Comparison of ENCODE assay signal across 16 cellular contexts in the genomic region with DNA sequence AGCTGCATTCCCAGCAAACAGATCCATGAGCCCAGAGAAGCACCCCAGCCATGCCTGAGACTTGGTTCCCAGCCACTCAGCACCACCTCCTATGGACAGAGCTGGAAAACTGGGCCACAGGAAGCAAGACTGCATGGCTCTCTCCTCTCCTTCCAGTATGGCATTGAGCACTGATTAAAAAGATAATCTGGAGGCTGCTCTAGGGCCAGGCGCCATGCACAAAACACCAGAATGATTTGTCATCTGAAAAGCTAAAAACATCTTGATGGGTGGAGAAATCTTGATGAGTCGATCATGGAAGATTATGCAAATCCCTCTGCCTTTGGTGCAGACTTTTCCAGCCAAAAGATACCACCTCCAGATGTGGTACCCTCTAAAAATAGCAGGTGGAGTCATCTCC.
A peak's percentile ranks its signal among the peaks of the same experiment; 100 is the strongest.
DNase-seq lines count a peak whose midpoint lies in the region; ATAC-seq and TF ChIP-seq lines count a peak whose summit lies in the region.
"Had no signal": no experiment of that assay in that cellular context is flagged by ENCODE, and none has a peak within 500 bp of the region (broad histone marks: within the 10 kb centered on the region; RNA-seq: fewer than 3 reads in every experiment).

No MANE protein-coding gene starts in this region.

- DNase-seq in AG09319 (ENCODE audit: extremely low read depth, low read depth): peak; percentile 25
- DNase-seq in HFF-Myc (ENCODE audit: extremely low read depth, low read depth): no peak
- DNase-seq in amniotic epithelial cell (ENCODE audit: low read depth): peak; percentile 56
- peak in 1 of 2 donors; percentile 15 for DNase-seq in foreskin keratinocyte
- no peak for DNase-seq in HT-29 (ENCODE audit: low spot score)
- no peak for DNase-seq in islet precursor cell
- DNase-seq: activated CD8-positive, alpha-beta memory T cell treated with anti-CD3 and anti-CD28 coated beads, Interleukin-2, amount 50 U/mL, for 48 hours; activated gamma-delta T cell; effector CD4-positive, alpha-beta T cell; mammary epithelial cell; NCI-H526; right cardiac atrium; stimulated activated CD4-positive, alpha-beta T cell treated with anti-CD3 and anti-CD28 coated beads, Interleukin-15, amount 100 ng/mL, for 24 hours; testis had no signal

- H3K4me1 ChIP-seq in foreskin keratinocyte: no peaks in the 10 kb centered on the region
- H3K4me1 ChIP-seq: testis had no signal

- ATAC-seq in foreskin keratinocyte (peak; percentile 18), GM21390 (IDR thresholded peaks at IDR 0.05; ENCODE audit: unreplicated experiment) (no peak), GM21723 (IDR thresholded peaks at IDR 0.05; ENCODE audit: unreplicated experiment) (no peak)
- ATAC-seq: right cardiac atrium had no signal

- peaks cover 4% of the 10 kb centered on the region for H3K27me3 ChIP-seq in foreskin keratinocyte
- H3K27me3 ChIP-seq: testis had no signal

- H3K4me3 ChIP-seq in HFF-Myc (replicated peaks; ENCODE audit: low read depth, low read length): peak overlapping the region; percentile 37
- H3K4me3 ChIP-seq: testis had no signal

- H3K27ac ChIP-seq in foreskin keratinocyte: no peak overlapping the region
- H3K27ac ChIP-seq: testis had no signal

- no peak; the same call in none of the 2 replicates for TF ChIP-seq CTCF in AG09319 (IDR thresholded peaks at IDR 0.05; ENCODE audit: low read depth, low read length)
- TF ChIP-seq CTCF in HFF-Myc (IDR thresholded peaks at IDR 0.05; ENCODE audit: low read depth, low read length, missing control alignments): no peak
- no peak for TF ChIP-seq CTCF in foreskin keratinocyte (conservative IDR thresholded peaks at IDR 0.05)

Comparison
In these comparisons a context has a peak if more than half of its experiments do, and no peak if none do; other contexts are left out.
1. DNase-seq: peak in AG09319 (single experiment) and amniotic epithelial cell (single experiment); none in HFF-Myc (single experiment), HT-29 (single experiment) and islet precursor cell (single experiment).